ENCODE assay signal across 7 cellular contexts in genomic region chr11:3880724-3881123, GRCh38. TPM values are rescaled to one million over a fixed set of nuclear protein-coding genes. Genes with fewer than 3 reads are reported as not detected.
A peak's percentile ranks its signal among the peaks of the same experiment; 100 is the strongest.
DNase-seq lines count a peak whose midpoint lies in the region; ATAC-seq and TF ChIP-seq lines count a peak whose summit lies in the region.

No MANE protein-coding gene starts in this region.

- no peaks in the 10 kb centered on the region for H3K36me3 ChIP-seq in smooth muscle cell (ENCODE audit: low read depth)

- no peak overlapping the region for H3K9ac ChIP-seq in smooth muscle cell (ENCODE audit: low read depth)

- peaks cover 14% of the 10 kb centered on the region for H3K4me1 ChIP-seq in smooth muscle cell (ENCODE audit: low read depth)

- no peak overlapping the region for H3K4me3 ChIP-seq in choroid plexus epithelial cell (ENCODE audit: low read depth, low read length)
- no peak overlapping the region for H3K4me3 ChIP-seq in smooth muscle cell

- peaks cover 52% of the 10 kb centered on the region for H4K20me1 ChIP-seq in smooth muscle cell (ENCODE audit: low read depth)

- 71% methylated on average over 3 of the region's 3 CpGs for WGBS in smooth muscle cell (ENCODE audit: low lambda C conversion rate)

- no peak overlapping the region for H3K27ac ChIP-seq in smooth muscle cell (ENCODE audit: low read depth)

- peak; percentile 20 for DNase-seq in choroid plexus epithelial cell (ENCODE audit: low read depth)
- peak; percentile 86 for DNase-seq in renal cortical epithelial cell (ENCODE audit: low read depth)
- no peak for DNase-seq in NCI-H187 treated with DMSO at 0.1 percent for 48 hours (lab: John Stamatoyannopoulos, UW)
- no peak for DNase-seq in smooth muscle cell (lab: John Stamatoyannopoulos, UW; ENCODE audit: unreplicated experiment)
- DNase-seq in NCI-H2081 treated with DMSO at 0.1 percent for 48 hours (lab: John Stamatoyannopoulos, UW) = no peak

- no peak overlapping the region for H2AFZ ChIP-seq in smooth muscle cell (ENCODE audit: low read depth)

- peak; percentile 45 for ATAC-seq in GM18511 (IDR thresholded peaks at IDR 0.05; ENCODE audit: unreplicated experiment)
- peak; percentile 44 for ATAC-seq in HG03342 (IDR thresholded peaks at IDR 0.05; ENCODE audit: unreplicated experiment)

- no peaks in the 10 kb centered on the region for H3F3A ChIP-seq in smooth muscle cell (ENCODE audit: low read depth)

- TF ChIP-seq CTCF in choroid plexus epithelial cell (conservative IDR thresholded peaks at IDR 0.05; ENCODE audit: low read depth, low read length) = no peak
- no peak for TF ChIP-seq CTCF in smooth muscle cell (IDR thresholded peaks at IDR 0.05; ENCODE audit: borderline replicate concordance, insufficient read depth, poor library complexity, severe bottlenecking)

- H3K4me2 ChIP-seq in smooth muscle cell = no peak overlapping the region

- H3K79me2 ChIP-seq in smooth muscle cell (ENCODE audit: low read depth) = peaks cover 40% of the 10 kb centered on the region

- no peaks in the 10 kb centered on the region for H3K9me3 ChIP-seq in smooth muscle cell (replicated peaks; ENCODE audit: low read depth)

- H3K27me3 ChIP-seq in smooth muscle cell (ENCODE audit: low read depth) = no peaks in the 10 kb centered on the region

RNA-seq across cellular contexts. Expression of gene STIM1, which starts 25.3 kb away (rescaled TPM):
- 38.9 and 82.6 TPM in 2 replicates for total RNA-seq in renal cortical epithelial cell
- 19.0 and 31.5 TPM in 2 replicates for total RNA-seq in smooth muscle cell
- 15.3 and 25.3 TPM in 2 replicates for polyA plus RNA-seq in smooth muscle cell

RNA-seq across cellular contexts. Expression of gene RHOG, which starts 40.0 kb away (rescaled TPM):
- total RNA-seq in renal cortical epithelial cell = 5.6 and 20.5 TPM in 2 replicates
- 20.2 and 20.7 TPM in 2 replicates for total RNA-seq in smooth muscle cell
- polyA plus RNA-seq in smooth muscle cell = 32.7 and 51.3 TPM in 2 replicates

Comparison
In these comparisons a context has a peak if more than half of its experiments do, and no peak if none do; other contexts are left out.
1. DNase-seq: peak in choroid plexus epithelial cell (single experiment) and renal cortical epithelial cell (single experiment); none in NCI-H187 treated with DMSO at 0.1 percent for 48 hours (single experiment), smooth muscle cell (single experiment) and NCI-H2081 treated with DMSO at 0.1 percent for 48 hours (single experiment).